Comparison of ENCODE assay signal across 9 cellular contexts in genomic region chr6:41591859-41592502, GRCh38. TPM values are rescaled to one million over a fixed set of nuclear protein-coding genes. Genes with fewer than 3 reads are reported as not detected.
DNase-seq lines count a peak whose midpoint lies in the region; ATAC-seq, FAIRE-seq and TF ChIP-seq lines count a peak whose summit lies in the region.
"Had no signal": no experiment of that assay in that cellular context is flagged by ENCODE, and none has a peak within 500 bp of the region (broad histone marks: within the 10 kb centered on the region; RNA-seq: fewer than 3 reads in every experiment).

No MANE protein-coding gene starts in this region.

- H3K27me3 ChIP-seq in SJCRH30 = no peaks in the 10 kb centered on the region
- no peaks in the 10 kb centered on the region for H3K27me3 ChIP-seq in pancreas
- H3K27me3 ChIP-seq in transverse colon = no peaks in the 10 kb centered on the region

- in situ Hi-C loops in KBM-7 (cut with MboI; ENCODE audit: low pct_unique_long_range_greater_than_20kb, low sequenced_read_pairs) (loop anchor here (10.0 kb wide), 1 partner anchor 217 kb away; no protein-coding TSS in a partner anchor), transverse colon (cut with MboI; ENCODE audit: low pct_ligation_motif_present in 1 of 4, low pct_unique_long_range_greater_than_20kb in 1 of 4, low sequenced_read_pairs in 3 of 4) (loop anchor here (10.0 to 25.0 kb wide), 6 partner anchors 83 to 227 kb away; no protein-coding TSS in a partner anchor)

- H3K4me3 ChIP-seq in SJCRH30 = no peak overlapping the region
- H3K4me3 ChIP-seq in pancreas = no peak overlapping the region
- no peak overlapping the region for H3K4me3 ChIP-seq in transverse colon

- ATAC-seq in pancreas = peak; percentile 58 to 85 (median 75)
- ATAC-seq in HG03354 (IDR thresholded peaks at IDR 0.05; ENCODE audit: poor library complexity, severe bottlenecking, unreplicated experiment) = no peak

- 4% methylated on average over 7 of the region's 7 CpGs for WGBS in pancreas, 2 donors
- 0 to 3% methylated on average over 5 to 7 of the region's 7 CpGs for WGBS in transverse colon (ENCODE audit: low coverage in 1 of 2), 2 donors

- no peak for TF ChIP-seq POLR2A in transverse colon (IDR thresholded peaks at IDR 0.05)

- H3K36me3 ChIP-seq in SJCRH30 (peaks cover 16% of the 10 kb centered on the region), pancreas (peaks cover 0 to 39% (median 11%) of the 10 kb centered on the region in 3 donors), transverse colon (peaks cover 0 to 4% (median 0%) of the 10 kb centered on the region in 4 donors)

- peaks cover 3% of the 10 kb centered on the region; the same call in 1 of the 2 replicates for H3K4me1 ChIP-seq in SJCRH30
- no peaks in the 10 kb centered on the region for H3K4me1 ChIP-seq in pancreas
- H3K4me1 ChIP-seq in transverse colon = no peaks in the 10 kb centered on the region

- no peak for FAIRE-seq in pancreas (lab: Jason Lieb, UNC)

- peak; percentile 68 for DNase-seq in DMS 273 treated with DMSO at 0.1 percent for 48 hours (lab: John Stamatoyannopoulos, UW)
- peak; percentile 88 for DNase-seq in KBM-7
- peak; percentile 70 to 90 for DNase-seq in SJCRH30
- peak; percentile 67 for DNase-seq in activated T-helper 9 cell treated with anti-CD3 and anti-CD28 coated beads, Interleukin-2, amount 50 U/mL, for 16 hours (ENCODE audit: low read depth)
- DNase-seq in foreskin melanocyte = peak; percentile 42
- peak; percentile 56 to 91 (median 80) for DNase-seq in pancreas
- DNase-seq in transverse colon = peak; percentile 77

- no peak for TF ChIP-seq EP300 in transverse colon (IDR thresholded peaks at IDR 0.05; ENCODE audit: low read depth)

- intact Hi-C loops in pancreas (cut with DNase I) = loop anchor here in 1 of 3 donors (5.0 kb wide), 2 partner anchors 130 to 220 kb away; no protein-coding TSS in a partner anchor
- intact Hi-C loops in transverse colon (cut with DNase I; ENCODE audit: low total_unique reads) = loop anchor here (5.0 kb wide), 3 partner anchors 130 to 220 kb away; no protein-coding TSS in a partner anchor

- H3K27ac ChIP-seq in SJCRH30 (no peak overlapping the region), pancreas (no peak overlapping the region), transverse colon (no peak overlapping the region)

- TF ChIP-seq CTCF in pancreas (IDR thresholded peaks at IDR 0.05) (peak; percentile 82 to 95 (median 90)), transverse colon (IDR thresholded peaks at IDR 0.05) (peak; percentile 91 to 95 (median 94))

- H3K9me3 ChIP-seq in SJCRH30 (replicated peaks) = no peaks in the 10 kb centered on the region
- no peaks in the 10 kb centered on the region for H3K9me3 ChIP-seq in pancreas
- H3K9me3 ChIP-seq in transverse colon = no peaks in the 10 kb centered on the region

RNA-seq across cellular contexts. Expression of gene FOXP4, which starts 45.8 kb away (rescaled TPM):
- 9.2 and 10.3 TPM in 2 replicates for total RNA-seq in SJCRH30 (2014; rRNA removed; shearing (Covaris generic))
- 10 to 100 TPM; 23.1 to 28.3 (median 25.3) TPM for total RNA-seq in pancreas
- polyA plus RNA-seq in pancreas = 10 to 100 TPM; 27.4 to 29.3 TPM
- total RNA-seq in transverse colon = 10 to 100 TPM; 13.8 to 45.6 (median 17.2) TPM

RNA-seq across cellular contexts. Expression of gene MDFI, which starts 46.3 kb away (rescaled TPM):
- total RNA-seq in SJCRH30 (2014; rRNA removed; shearing (Covaris generic)) = 166 and 176 TPM in 2 replicates
- 1 to 10 TPM in 5 of 6 donors, under 1 TPM in 1; 0.46 to 7.4 (median 1.8) TPM for total RNA-seq in pancreas
- 1 to 10 TPM; 2.0 to 5.6 TPM for polyA plus RNA-seq in pancreas
- total RNA-seq in transverse colon = 1 to 10 TPM in 2 of 4 donors, not detected in 2; 2.1 to 2.2 TPM
- total RNA-seq: activated CD8-positive, alpha-beta memory T cell treated with anti-CD3 and anti-CD28 coated beads for 36 hours had no signal

Comparison
In these comparisons a context has a peak if more than half of its experiments do, and no peak if none do; other contexts are left out.
1. RNA of gene MDFI, which starts 46.3 kb away (total RNA-seq): 166 to 176 TPM in SJCRH30; 0.46 to 7.4 TPM in pancreas and 2.1 to 2.2 TPM in transverse colon; every median in the first group is over 10 times any median in the second.
2. Peak in every context shown above with its lines, with median percentiles within 50 percentile points of each other: DNase-seq.